ENCODE assay signal across 21 cellular contexts in the genomic region with DNA sequence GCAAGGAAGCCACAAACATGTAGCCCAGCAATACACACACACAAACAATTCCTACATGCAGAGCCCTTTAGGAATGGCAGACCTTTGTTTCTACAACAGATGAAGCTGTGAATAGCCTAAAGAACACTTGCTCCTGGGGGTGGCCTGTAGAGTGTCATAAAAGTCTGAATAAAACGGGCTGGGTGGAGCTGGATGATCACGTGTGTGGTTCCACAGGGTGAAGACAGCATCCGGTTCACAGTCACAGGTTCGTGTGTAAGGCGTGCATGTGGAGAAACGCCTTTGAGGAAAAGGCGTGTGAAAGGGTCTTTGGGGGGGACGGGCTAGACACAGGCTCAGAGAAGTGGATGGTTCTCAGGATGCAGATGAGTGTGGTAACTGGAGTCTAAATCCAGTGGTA.
A peak's percentile ranks its signal among the peaks of the same experiment; 100 is the strongest.
DNase-seq lines count a peak whose midpoint lies in the region; ATAC-seq and TF ChIP-seq lines count a peak whose summit lies in the region.
"Had no signal": no experiment of that assay in that cellular context is flagged by ENCODE, and none has a peak within 500 bp of the region (broad histone marks: within the 10 kb centered on the region; RNA-seq: fewer than 3 reads in every experiment).

No MANE protein-coding gene starts in this region.

- DNase-seq in stimulated activated naive CD8-positive, alpha-beta T cell treated with anti-CD3 and anti-CD28 coated beads, Interleukin-15, Interleukin-2, amounts not matched to agents 100 U/mL and 50 U/mL, for 24 hours: no peak
- no peak for DNase-seq in ascending aorta (ENCODE audit: low spot score in 2 of 2)
- no peak for DNase-seq in naive thymus-derived CD4-positive, alpha-beta T cell
- no peak for DNase-seq in ecto neural progenitor cell (ENCODE audit: low spot score)
- no peak for DNase-seq in dermis blood vessel endothelial cell
- DNase-seq: activated CD4-positive, CD25-positive, alpha-beta regulatory T cell; DMS53; MG63; NCI-H1694; NCI-H446 treated with DMSO at 0.1 percent for 48 hours; nucleus accumbens; SHP77; stimulated activated CD4-positive, alpha-beta T cell treated with anti-CD3 and anti-CD28 coated beads, Interleukin-4, amount 100 ng/mL, for 24 hours had no signal

- ATAC-seq in stimulated activated naive CD8-positive, alpha-beta T cell treated with anti-CD3 and anti-CD28 coated beads, Interleukin-15, Interleukin-2, amounts not matched to agents 100 U/mL and 50 U/mL, for 24 hours: no peak
- no peak for ATAC-seq in naive thymus-derived CD4-positive, alpha-beta T cell
- ATAC-seq in GM21381 (IDR thresholded peaks at IDR 0.05; ENCODE audit: unreplicated experiment): no peak
- ATAC-seq in HG03565 (IDR thresholded peaks at IDR 0.05; ENCODE audit: unreplicated experiment): no peak
- ATAC-seq: right lobe of liver had no signal

- H3K27me3 Mint-ChIP-seq in stimulated activated naive CD8-positive, alpha-beta T cell treated with anti-CD3 and anti-CD28 coated beads, Interleukin-15, Interleukin-2, amounts not matched to agents 100 ng/mL and 50 ng/mL, for 24 hours: no peaks in the 10 kb centered on the region
- H3K27me3 Mint-ChIP-seq in naive thymus-derived CD4-positive, alpha-beta T cell: no peaks in the 10 kb centered on the region

- no peaks in the 10 kb centered on the region for H3K27me3 ChIP-seq in ascending aorta
- no peaks in the 10 kb centered on the region for H3K27me3 ChIP-seq in naive thymus-derived CD4-positive, alpha-beta T cell (ENCODE audit: control insufficient read depth in 2 of 2, insufficient read depth in 2 of 2, low read length in 2 of 2)
- H3K27me3 ChIP-seq: MG63, right lobe of liver, tibial nerve had no signal

- TF ChIP-seq CTCF in ascending aorta (IDR thresholded peaks at IDR 0.05): no peak

- peaks cover 0 to 11% of the 10 kb centered on the region in 2 donors for H3K36me3 ChIP-seq in ascending aorta
- H3K36me3 ChIP-seq in naive thymus-derived CD4-positive, alpha-beta T cell (ENCODE audit: control insufficient read depth in 2 of 3, insufficient read depth in 3 of 3, low read length in 3 of 3): peaks cover 0 to 13% (median 0%) of the 10 kb centered on the region in 3 experiments
- H3K36me3 ChIP-seq: right lobe of liver had no signal

- H3K36me3 Mint-ChIP-seq in stimulated activated naive CD8-positive, alpha-beta T cell treated with anti-CD3 and anti-CD28 coated beads, Interleukin-15, Interleukin-2, amounts not matched to agents 100 ng/mL and 50 ng/mL, for 24 hours (ENCODE audit: low read depth): peaks cover 16% of the 10 kb centered on the region
- peaks cover 0 to 40% (median 4%) of the 10 kb centered on the region in 5 donors for H3K36me3 Mint-ChIP-seq in naive thymus-derived CD4-positive, alpha-beta T cell

- peak overlapping the region; percentile 17 for H3K27ac Mint-ChIP-seq in stimulated activated naive CD8-positive, alpha-beta T cell treated with anti-CD3 and anti-CD28 coated beads, Interleukin-15, Interleukin-2, amounts not matched to agents 100 ng/mL and 50 ng/mL, for 24 hours
- peak overlapping the region in 6 of 9 donors; percentile 51 to 78 (median 72) for H3K27ac Mint-ChIP-seq in naive thymus-derived CD4-positive, alpha-beta T cell
- H3K27ac Mint-ChIP-seq: B cell; T-helper 1 cell treated with Interleukin-12 subunit alpha and Interleukin-12 subunit beta and Interleukin-4 antibody, amounts not matched to agents 30 μg/mL and 1 μg/mL, for 36 hours had no signal

- H3K4me3 ChIP-seq in ascending aorta: no peak overlapping the region
- no peak overlapping the region for H3K4me3 ChIP-seq in naive thymus-derived CD4-positive, alpha-beta T cell (ENCODE audit: low read length)
- H3K4me3 ChIP-seq: HAP-1, MG63, right lobe of liver, tibial nerve had no signal

- CTCF ChIA-PET in naive thymus-derived CD4-positive, alpha-beta T cell (lab: Charles Lee): interaction anchor here (1.2 kb wide), 1 partner anchor 21 kb away, joined by 4 read pairs; no protein-coding TSS in a partner anchor

- H3K4me1 Mint-ChIP-seq in stimulated activated naive CD8-positive, alpha-beta T cell treated with anti-CD3 and anti-CD28 coated beads, Interleukin-15, Interleukin-2, amounts not matched to agents 100 ng/mL and 50 ng/mL, for 24 hours (ENCODE audit: low read depth): peaks cover 35% of the 10 kb centered on the region
- H3K4me1 Mint-ChIP-seq in naive thymus-derived CD4-positive, alpha-beta T cell: peaks cover 6 to 47% (median 30%) of the 10 kb centered on the region in 7 donors
- H3K4me1 Mint-ChIP-seq: B cell had no signal

- no peak overlapping the region for H3K4me3 Mint-ChIP-seq in stimulated activated naive CD8-positive, alpha-beta T cell treated with anti-CD3 and anti-CD28 coated beads, Interleukin-15, Interleukin-2, amounts not matched to agents 100 ng/mL and 50 ng/mL, for 24 hours
- no peak overlapping the region for H3K4me3 Mint-ChIP-seq in naive thymus-derived CD4-positive, alpha-beta T cell
- H3K4me3 Mint-ChIP-seq: B cell; T-helper 1 cell treated with Interleukin-12 subunit alpha and Interleukin-12 subunit beta and Interleukin-4 antibody, amounts not matched to agents 30 μg/mL and 1 μg/mL, for 36 hours had no signal

- no peaks in the 10 kb centered on the region for H3K9me3 ChIP-seq in ascending aorta
- no peaks in the 10 kb centered on the region for H3K9me3 ChIP-seq in naive thymus-derived CD4-positive, alpha-beta T cell (ENCODE audit: control insufficient read depth in 2 of 3, low read length in 3 of 3)
- H3K9me3 ChIP-seq: HAP-1, MG63, right lobe of liver, tibial nerve had no signal

- peaks cover 9 to 14% of the 10 kb centered on the region in 2 donors for H3K4me1 ChIP-seq in ascending aorta
- H3K4me1 ChIP-seq in naive thymus-derived CD4-positive, alpha-beta T cell (ENCODE audit: control insufficient read depth in 2 of 2, insufficient read depth in 2 of 2, low read length in 2 of 2): peaks cover 0 to 10% of the 10 kb centered on the region in 2 donors
- H3K4me1 ChIP-seq: HAP-1, right lobe of liver had no signal

- H3K9me3 Mint-ChIP-seq in stimulated activated naive CD8-positive, alpha-beta T cell treated with anti-CD3 and anti-CD28 coated beads, Interleukin-15, Interleukin-2, amounts not matched to agents 100 ng/mL and 50 ng/mL, for 24 hours: no peaks in the 10 kb centered on the region
- no peaks in the 10 kb centered on the region for H3K9me3 Mint-ChIP-seq in naive thymus-derived CD4-positive, alpha-beta T cell
- H3K9me3 Mint-ChIP-seq: T-helper 1 cell treated with Interleukin-12 subunit alpha and Interleukin-12 subunit beta and Interleukin-4 antibody, amounts not matched to agents 30 μg/mL and 1 μg/mL, for 36 hours had no signal

- peak overlapping the region; percentile 81 to 83 for H3K27ac ChIP-seq in ascending aorta
- no peak overlapping the region for H3K27ac ChIP-seq in naive thymus-derived CD4-positive, alpha-beta T cell (ENCODE audit: low read depth, low read length)
- H3K27ac ChIP-seq: right lobe of liver had no signal

- intact Hi-C loops in ascending aorta (cut with DNase I): no loop called here
- intact Hi-C loops in naive thymus-derived CD4-positive, alpha-beta T cell (cut with micrococcal nuclease): no loop called here

- POLR2A ChIA-PET in naive thymus-derived CD4-positive, alpha-beta T cell (lab: Charles Lee): no interaction called here
